ENCODE assay signal across 29 cellular contexts in genomic region chr4:5222047-5222446, GRCh38.
"Had no signal": no experiment of that assay in that cellular context is flagged by ENCODE, and none has a peak within 500 bp of the region (broad histone marks: within the 10 kb centered on the region; RNA-seq: fewer than 3 reads in every experiment).

No MANE protein-coding gene starts in this region.

- H3K4me1 ChIP-seq: colonic mucosa, esophagus muscularis mucosa, esophagus squamous epithelium, foreskin keratinocyte, gastrocnemius medialis, gastroesophageal sphincter, heart left ventricle, heart right ventricle had no signal

- H3K27ac Mint-ChIP-seq: dendritic cell treated with granulocyte-macrophage colony-stimulating factor and Interleukin-4, amounts not matched to agents 40 ng/mL and 50 ng/mL, for 4 days; effector memory CD8-positive, alpha-beta T cell; endodermal cell had no signal

- H3K4me1 Mint-ChIP-seq: endodermal cell had no signal

- ATAC-seq: effector memory CD8-positive, alpha-beta T cell; esophagus mucosa; foreskin keratinocyte; gastrocnemius medialis; gastroesophageal sphincter; heart left ventricle; heart right ventricle had no signal

- H3K36me3 ChIP-seq: colonic mucosa, esophagus muscularis mucosa, esophagus squamous epithelium, gastrocnemius medialis, gastroesophageal sphincter, heart left ventricle, heart right ventricle had no signal

- FAIRE-seq: colon, endometrium, endothelial cell of umbilical vein, frontal cortex had no signal

- H3K4me3 Mint-ChIP-seq: dendritic cell treated with granulocyte-macrophage colony-stimulating factor and Interleukin-4, amounts not matched to agents 40 ng/mL and 50 ng/mL, for 4 days; effector memory CD8-positive, alpha-beta T cell; endodermal cell had no signal

- H3K9me3 ChIP-seq: colonic mucosa, gastrocnemius medialis had no signal

- H3K4me3 ChIP-seq: colonic mucosa, coronary artery, dorsolateral prefrontal cortex, esophagus muscularis mucosa, esophagus squamous epithelium, gastrocnemius medialis, gastroesophageal sphincter, heart left ventricle, heart right ventricle had no signal

- H3K27me3 ChIP-seq: colonic mucosa, dorsolateral prefrontal cortex, esophagus muscularis mucosa, esophagus squamous epithelium, foreskin keratinocyte, gastrocnemius medialis, gastroesophageal sphincter, heart left ventricle had no signal

- DNase-seq: colonic mucosa; cortex of kidney; dermis blood vessel endothelial cell; dorsolateral prefrontal cortex; effector CD4-positive, alpha-beta T cell; effector CD8-positive, alpha-beta T cell; effector memory CD4-positive, alpha-beta T cell; effector memory CD8-positive, alpha-beta T cell; endodermal cell; erythroblast; esophagus squamous epithelium; foreskin fibroblast; foreskin keratinocyte; foreskin melanocyte; gastrocnemius medialis; glutamatergic neuron; head of caudate nucleus; heart left ventricle; heart right ventricle had no signal

- H3K27me3 Mint-ChIP-seq: dendritic cell treated with granulocyte-macrophage colony-stimulating factor and Interleukin-4, amounts not matched to agents 40 ng/mL and 50 ng/mL, for 4 days; effector memory CD8-positive, alpha-beta T cell had no signal

- H3K27ac ChIP-seq: colonic mucosa, coronary artery, dorsolateral prefrontal cortex, epithelial cell of prostate, esophagus muscularis mucosa, esophagus squamous epithelium, foreskin keratinocyte, gastrocnemius medialis, gastroesophageal sphincter, heart left ventricle, heart right ventricle had no signal
